ENCODE assay signal across 9 cellular contexts in genomic region chr10:100730739-100731602, GRCh38. TPM values are rescaled to one million over a fixed set of nuclear protein-coding genes. Genes with fewer than 3 reads are reported as not detected.
A peak's percentile ranks its signal among the peaks of the same experiment; 100 is the strongest.
DNase-seq lines count a peak whose midpoint lies in the region; ATAC-seq and TF ChIP-seq lines count a peak whose summit lies in the region.
"Had no signal": no experiment of that assay in that cellular context is flagged by ENCODE, and none has a peak within 500 bp of the region (broad histone marks: within the 10 kb centered on the region; RNA-seq: fewer than 3 reads in every experiment).

No MANE protein-coding gene starts in this region.

- H3K4me1 ChIP-seq in right cardiac atrium (ENCODE audit: control insufficient read depth, insufficient read depth, low read length) (no peaks in the 10 kb centered on the region), sigmoid colon (peaks cover 0 to 34% (median 33%) of the 10 kb centered on the region in 4 donors)

- H3K4me3 ChIP-seq in right cardiac atrium (ENCODE audit: low read length) = peak overlapping the region; percentile 38
- H3K4me3 ChIP-seq in sigmoid colon = peak overlapping the region in 2 of 4 donors; percentile 23 to 27

- H3K9me3 ChIP-seq in T-helper 17 cell (ENCODE audit: control insufficient read depth, low read length, poor library complexity, severe bottlenecking) (no peaks in the 10 kb centered on the region), right cardiac atrium (ENCODE audit: control insufficient read depth, low read length) (no peaks in the 10 kb centered on the region), sigmoid colon (no peaks in the 10 kb centered on the region)

- no peak overlapping the region for H3K27ac Mint-ChIP-seq in T-helper 17 cell
- no peak overlapping the region for H3K27ac Mint-ChIP-seq in stimulated activated effector memory CD8-positive, alpha-beta T cell treated with anti-CD3 and anti-CD28 coated beads, Interleukin-12 subunit alpha, Interleukin-12 subunit beta, amount 100 ng/mL, for 72 hours

- no peak for TF ChIP-seq CTCF in sigmoid colon (IDR thresholded peaks at IDR 0.05)

- DNase-seq in activated CD4-positive, alpha-beta T cell treated with anti-CD3 and anti-CD28 coated beads for 48 hours = peak; percentile 50
- DNase-seq in activated CD4-positive, alpha-beta T cell treated with anti-CD3 and anti-CD28 coated beads, Interleukin-2, amount 50 U/mL, for 1 hour = no peak
- DNase-seq in T-helper 17 cell (no peak), right cardiac atrium (peak in 1 of 3 donors; percentile 56), sigmoid colon (no peak)
- DNase-seq in stimulated activated effector memory CD8-positive, alpha-beta T cell treated with anti-CD3 and anti-CD28 coated beads, Interleukin-12 subunit alpha, Interleukin-12 subunit beta, amount 100 ng/mL, for 72 hours (ENCODE audit: low spot score in 2 of 2) = no peak

- no peak overlapping the region for H3K27ac ChIP-seq in right cardiac atrium (ENCODE audit: low read length)
- no peak overlapping the region for H3K27ac ChIP-seq in sigmoid colon

- peak overlapping the region; percentile 90 for H3K4me3 Mint-ChIP-seq in T-helper 17 cell
- H3K4me3 Mint-ChIP-seq in stimulated activated effector memory CD8-positive, alpha-beta T cell treated with anti-CD3 and anti-CD28 coated beads, Interleukin-12 subunit alpha, Interleukin-12 subunit beta, amount 100 ng/mL, for 72 hours = peak overlapping the region; percentile 77

- ATAC-seq in HG02759 (IDR thresholded peaks at IDR 0.05; ENCODE audit: unreplicated experiment) (peak; percentile 80), T-helper 17 cell (peak; percentile 73), right cardiac atrium (peak in 1 of 2 donors; percentile 41), HG02970 (IDR thresholded peaks at IDR 0.05; ENCODE audit: low FRiP score, unreplicated experiment) (no peak)
- ATAC-seq in stimulated activated effector memory CD8-positive, alpha-beta T cell treated with anti-CD3 and anti-CD28 coated beads, Interleukin-12 subunit alpha, Interleukin-12 subunit beta, amount 100 ng/mL, for 72 hours = peak; percentile 69

- peaks cover 90% of the 10 kb centered on the region for H3K27me3 Mint-ChIP-seq in T-helper 17 cell

- H3K36me3 ChIP-seq in sigmoid colon = no peaks in the 10 kb centered on the region

- peaks cover 23% of the 10 kb centered on the region for H3K36me3 Mint-ChIP-seq in T-helper 17 cell (ENCODE audit: low read depth)
- H3K36me3 Mint-ChIP-seq in stimulated activated effector memory CD8-positive, alpha-beta T cell treated with anti-CD3 and anti-CD28 coated beads, Interleukin-12 subunit alpha, Interleukin-12 subunit beta, amount 100 ng/mL, for 72 hours = no peaks in the 10 kb centered on the region

- 5% methylated on average over 57 of the region's 57 CpGs for WGBS in right cardiac atrium
- 3% methylated on average over 57 of the region's 57 CpGs for WGBS in sigmoid colon, 2 donors

- no peaks in the 10 kb centered on the region for H3K9me3 Mint-ChIP-seq in stimulated activated effector memory CD8-positive, alpha-beta T cell treated with anti-CD3 and anti-CD28 coated beads, Interleukin-12 subunit alpha, Interleukin-12 subunit beta, amount 100 ng/mL, for 72 hours

- TF ChIP-seq POLR2A in sigmoid colon (IDR thresholded peaks at IDR 0.05) = no peak

- H3K4me1 Mint-ChIP-seq in T-helper 17 cell = peaks cover 37% of the 10 kb centered on the region
- H3K4me1 Mint-ChIP-seq in stimulated activated effector memory CD8-positive, alpha-beta T cell treated with anti-CD3 and anti-CD28 coated beads, Interleukin-12 subunit alpha, Interleukin-12 subunit beta, amount 100 ng/mL, for 72 hours = peaks cover 50% of the 10 kb centered on the region

- intact Hi-C loops in right cardiac atrium (cut with DNase I) (no loop called here), sigmoid colon (cut with DNase I) (no loop called here)

- peaks cover 5% of the 10 kb centered on the region for H3K27me3 ChIP-seq in right cardiac atrium (ENCODE audit: control insufficient read depth, insufficient read depth)
- peaks cover 37 to 98% (median 90%) of the 10 kb centered on the region in 3 donors for H3K27me3 ChIP-seq in sigmoid colon

- TF ChIP-seq EP300 in sigmoid colon (IDR thresholded peaks at IDR 0.05) = no peak

RNA-seq across cellular contexts. Expression of gene PAX2, which starts 14.4 kb away (rescaled TPM):
- total RNA-seq in T-helper 17 cell (not detected), right cardiac atrium (not detected), sigmoid colon (not detected)
- polyA plus RNA-seq in right cardiac atrium (not detected), sigmoid colon (not detected)
- total RNA-seq: Daoy had no signal
